Comparison of ENCODE assay signal across 20 cellular contexts in the genomic region with DNA sequence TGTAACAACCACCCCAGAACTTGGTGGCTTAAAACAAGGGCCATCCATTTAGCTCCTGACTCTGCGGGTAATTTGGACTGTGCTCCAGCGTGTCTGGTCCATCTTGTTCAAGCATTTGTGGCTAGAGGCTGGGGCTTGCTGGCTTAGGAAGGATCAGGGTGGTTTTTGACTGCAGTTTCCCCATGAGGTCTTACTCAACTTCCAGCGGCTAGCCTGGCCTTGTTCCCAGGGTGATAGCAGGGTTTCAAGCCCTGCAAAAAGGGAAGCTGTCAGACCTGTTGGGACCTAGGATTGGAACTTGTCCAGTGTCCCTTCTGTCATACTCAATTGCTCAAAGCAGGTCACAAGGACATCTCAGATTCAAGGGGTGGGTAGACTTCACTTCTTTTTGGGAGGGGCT.
A peak's percentile ranks its signal among the peaks of the same experiment; 100 is the strongest.
DNase-seq lines count a peak whose midpoint lies in the region; ATAC-seq, FAIRE-seq and TF ChIP-seq lines count a peak whose summit lies in the region.
"Had no signal": no experiment of that assay in that cellular context is flagged by ENCODE, and none has a peak within 500 bp of the region (broad histone marks: within the 10 kb centered on the region; RNA-seq: fewer than 3 reads in every experiment).

No MANE protein-coding gene starts in this region.

- intact Hi-C loops in Calu3 (cut with micrococcal nuclease; ENCODE audit: unreplicated experiment), result no loop called here
- intact Hi-C loops in pancreas (cut with DNase I), result no loop called here

- CTCF ChIA-PET in Calu3 (lab: Charles Lee), result interaction anchor here (0.8 to 1.0 kb wide), 2 partner anchors 18 to 232 kb away, joined by 3 to 4 read pairs; no protein-coding TSS in a partner anchor

- no peaks in the 10 kb centered on the region for H3K9me3 Mint-ChIP-seq in Calu3 (ENCODE audit: low read depth, unreplicated experiment)

- H3K4me3 Mint-ChIP-seq in Calu3 (ENCODE audit: low read depth, unreplicated experiment), result no peak overlapping the region
- H3K4me3 Mint-ChIP-seq: stimulated activated naive B cell treated with anti-CD40 and anti-IgM and Interleukin-4, amounts not matched to agents 10 μg/mL and 1 μg/mL and 100 μg/mL, for 72 hours; T-cell; WTC11 had no signal

- peak; percentile 24 for DNase-seq in Calu3
- DNase-seq in NOMO-1 treated with dmso at 0.1 percent for 144 hours (lab: John Stamatoyannopoulos, UW; ENCODE audit: unreplicated experiment), result peak; percentile 36
- peak; percentile 9 for DNase-seq in epithelial cell of esophagus (ENCODE audit: low read depth)
- peak in 3 of 6 donors; percentile 18 to 31 (median 21) for DNase-seq in pancreas
- DNase-seq in activated CD8-positive, alpha-beta memory T cell treated with anti-CD3 and anti-CD28 coated beads, Interleukin-2, amount 50 U/mL, for 48 hours, result no peak
- no peak for DNase-seq in EL
- DNase-seq in NCI-H1436 treated with DMSO at 0.1 percent for 48 hours (lab: John Stamatoyannopoulos, UW), result no peak
- DNase-seq: activated gamma-delta T cell; dermis blood vessel endothelial cell; NCI-H2081; NCI-H526 treated with DMSO at 0.1 percent for 48 hours; stimulated activated naive B cell treated with anti-CD40 and anti-IgM and Interleukin-4, amounts not matched to agents 10 μg/mL and 1 μg/mL and 100 μg/mL, for 72 hours; uterus had no signal

- WGBS in pancreas, 2 donors, result 57 to 62% methylated on average over 3 of the region's 3 CpGs

- H3K4me3 ChIP-seq in epithelial cell of esophagus (ENCODE audit: low read length) (no peak overlapping the region), pancreas (no peak overlapping the region)
- H3K4me3 ChIP-seq: Peyer's patch, uterus had no signal

- H3K4me1 ChIP-seq in pancreas, result no peaks in the 10 kb centered on the region
- H3K4me1 ChIP-seq: Peyer's patch, uterus had no signal

- H3K27ac Mint-ChIP-seq in Calu3 (ENCODE audit: unreplicated experiment), result no peak overlapping the region
- H3K27ac Mint-ChIP-seq: stimulated activated naive B cell treated with anti-CD40 and anti-IgM and Interleukin-4, amounts not matched to agents 10 μg/mL and 1 μg/mL and 100 μg/mL, for 72 hours; T-cell; WTC11 had no signal

- H3K27ac ChIP-seq in pancreas, result no peak overlapping the region
- H3K27ac ChIP-seq: Peyer's patch, uterus had no signal

- no peaks in the 10 kb centered on the region for H3K36me3 ChIP-seq in pancreas
- H3K36me3 ChIP-seq: Peyer's patch, uterus had no signal

- H3K4me1 Mint-ChIP-seq in Calu3 (ENCODE audit: low read depth, unreplicated experiment), result no peaks in the 10 kb centered on the region
- H3K4me1 Mint-ChIP-seq: stimulated activated naive B cell treated with anti-CD40 and anti-IgM and Interleukin-4, amounts not matched to agents 10 μg/mL and 1 μg/mL and 100 μg/mL, for 72 hours; T-cell had no signal

- no peaks in the 10 kb centered on the region for H3K9me3 ChIP-seq in pancreas
- H3K9me3 ChIP-seq: Peyer's patch, uterus had no signal

- no TSS peak for BruUV-seq in Calu3 (replicated peaks; lab: Mats Ljungman, UMichigan)

- peak in 3 of 4 donors; percentile 48 to 79 (median 78) for ATAC-seq in pancreas
- ATAC-seq in GM19023 (IDR thresholded peaks at IDR 0.05; ENCODE audit: unreplicated experiment), result no peak
- ATAC-seq: esophagus mucosa; stimulated activated naive B cell treated with anti-CD40 and anti-IgM and Interleukin-4, amounts not matched to agents 10 μg/mL and 1 μg/mL and 100 μg/mL, for 72 hours; T-cell; WTC11 had no signal

- FAIRE-seq in pancreas (lab: Jason Lieb, UNC), result no peak
- FAIRE-seq: GM19239, keratinocyte had no signal

- no peaks in the 10 kb centered on the region for H3K27me3 ChIP-seq in pancreas
- H3K27me3 ChIP-seq: Peyer's patch, uterus had no signal

- no peak for TF ChIP-seq CTCF in Calu3 (IDR thresholded peaks at IDR 0.05; ENCODE audit: unreplicated experiment)
- TF ChIP-seq CTCF in epithelial cell of esophagus (IDR thresholded peaks at IDR 0.05; ENCODE audit: insufficient read depth, low read depth, low read length, missing control alignments), result no peak
- TF ChIP-seq CTCF in pancreas (IDR thresholded peaks at IDR 0.05), result no peak

- H3K36me3 Mint-ChIP-seq in Calu3 (ENCODE audit: insufficient read depth, unreplicated experiment), result no peaks in the 10 kb centered on the region
- H3K36me3 Mint-ChIP-seq: T-cell had no signal

- no peaks in the 10 kb centered on the region for H3K27me3 Mint-ChIP-seq in Calu3 (ENCODE audit: unreplicated experiment)

Comparison
In these comparisons a context has a peak if more than half of its experiments do, and no peak if none do; other contexts are left out.
1. DNase-seq: peak in Calu3 (single experiment), NOMO-1 treated with dmso at 0.1 percent for 144 hours (single experiment) and epithelial cell of esophagus (single experiment); none in activated CD8-positive, alpha-beta memory T cell treated with anti-CD3 and anti-CD28 coated beads, Interleukin-2, amount 50 U/mL, for 48 hours (single experiment), EL (single experiment) and NCI-H1436 treated with DMSO at 0.1 percent for 48 hours (single experiment).